Comparison of ENCODE assay signal across 32 cellular contexts in genomic region chr15:54345827-54346226, GRCh38.
"Had no signal": no experiment of that assay in that cellular context is flagged by ENCODE, and none has a peak within 500 bp of the region (broad histone marks: within the 10 kb centered on the region; RNA-seq: fewer than 3 reads in every experiment).

No MANE protein-coding gene starts in this region.

- H3K36me3 ChIP-seq: MG63 had no signal

- DNase-seq: Karpas-422, Kasumi-1, MG63, MM.1S, MV-4-11, NCI-H1048, NCI-H1092, NCI-H1092 treated with DMSO at 0.1 percent for 48 hours, NCI-H1105, NCI-H1105 treated with DMSO at 0.1 percent for 48 hours, NCI-H1417 treated with DMSO at 0.1 percent for 48 hours, NCI-H1436, NCI-H1436 treated with DMSO at 0.1 percent for 48 hours, NCI-H146, NCI-H1694, NCI-H1694 treated with DMSO at 0.1 percent for 48 hours, NCI-H187, NCI-H187 treated with DMSO at 0.1 percent for 48 hours, NCI-H1930, NCI-H2029, NCI-H2029 treated with DMSO at 0.1 percent for 48 hours, NCI-H2081, NCI-H2081 treated with DMSO at 0.1 percent for 48 hours, NCI-H2107, NCI-H2171, NCI-H2171 treated with DMSO at 0.1 percent for 48 hours, NCI-H2227 treated with DMSO at 0.1 percent for 48 hours, NCI-H226, NCI-H345, NCI-H446 treated with DMSO at 0.1 percent for 48 hours, NCI-H510A, NCI-H524 had no signal

- H3K9me3 ChIP-seq: MG63 had no signal

- H3K4me3 ChIP-seq: MG63 had no signal
